12 cellular contexts compared by ENCODE assay signal in the genomic region with DNA sequence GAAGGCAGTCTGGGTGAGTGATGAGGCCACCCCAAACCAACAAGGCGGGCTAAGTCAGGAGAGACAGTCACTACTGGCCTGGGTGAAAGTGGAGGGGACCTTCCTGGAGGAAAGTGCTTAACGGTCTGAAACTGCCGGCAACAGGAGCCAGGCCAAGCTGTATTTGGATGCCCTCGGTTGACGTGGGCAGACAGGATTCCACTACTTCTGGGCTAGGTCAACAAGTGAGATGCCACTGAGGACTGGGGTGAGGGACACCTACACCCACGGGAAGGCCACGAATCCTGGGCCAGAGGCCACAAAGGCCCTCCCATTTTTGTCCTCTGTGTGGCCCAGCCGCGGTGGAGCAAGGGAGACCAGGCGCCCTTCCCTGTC. TPM values are rescaled to one million over a fixed set of nuclear protein-coding genes. Genes with fewer than 3 reads are reported as not detected.
DNase-seq lines count a peak whose midpoint lies in the region; ATAC-seq, FAIRE-seq and TF ChIP-seq lines count a peak whose summit lies in the region.
"Had no signal": no experiment of that assay in that cellular context is flagged by ENCODE, and none has a peak within 500 bp of the region (broad histone marks: within the 10 kb centered on the region; RNA-seq: fewer than 3 reads in every experiment).

No MANE protein-coding gene starts in this region.

- H3K4me1 ChIP-seq in HUES64 (ENCODE audit: insufficient read depth, low read length) (no peaks in the 10 kb centered on the region), colonic mucosa (no peaks in the 10 kb centered on the region), small intestine (ENCODE audit: control insufficient read depth in 2 of 2, insufficient read depth in 1 of 2, low read depth in 1 of 2, low read length in 1 of 2) (peaks cover 0 to 3% of the 10 kb centered on the region in 2 donors)

- H3K27me3 ChIP-seq in HUES64 (ENCODE audit: insufficient read depth, low read length), result peaks cover 35% of the 10 kb centered on the region
- H3K27me3 ChIP-seq in colonic mucosa, result peaks cover 3% of the 10 kb centered on the region
- H3K27me3 ChIP-seq in small intestine (ENCODE audit: control insufficient read depth in 2 of 2, insufficient read depth in 2 of 2, low read length in 2 of 2), result no peaks in the 10 kb centered on the region

- H3K9ac ChIP-seq in HUES64 (ENCODE audit: low read depth, low read length) (peak overlapping the region; percentile 45; the same call in 1 of the 2 replicates), colonic mucosa (ENCODE audit: low read depth in 2 of 2, low read length in 2 of 2) (no peak overlapping the region)

- DNase-seq in colonic mucosa, result no peak
- DNase-seq in memory B cell (ENCODE audit: low spot score in 2 of 2), result no peak
- DNase-seq in stimulated activated naive B cell treated with anti-CD40 and anti-IgM and Interleukin-4, amounts not matched to agents 10 μg/mL and 1 μg/mL and 100 μg/mL, for 72 hours, result no peak
- no peak for DNase-seq in DMS 273 (lab: John Stamatoyannopoulos, UW; ENCODE audit: unreplicated experiment)
- no peak for DNase-seq in SKM-1 treated with dmso at 0.1 percent for 144 hours (lab: John Stamatoyannopoulos, UW; ENCODE audit: unreplicated experiment)
- no peak for DNase-seq in small intestine
- DNase-seq: activated B cell treated with CpG ODN at 0.5 μM for 24 hours, NCI-H1092, NCI-H510A treated with DMSO at 0.1 percent for 48 hours, SHP77 treated with DMSO at 0.1 percent for 48 hours had no signal

- no peak for FAIRE-seq in small intestine (lab: Jason Lieb, UNC)

- H3K27ac ChIP-seq in HUES64 (ENCODE audit: low read depth, low read length), result no peak overlapping the region
- no peak overlapping the region for H3K27ac ChIP-seq in colonic mucosa
- no peak overlapping the region for H3K27ac ChIP-seq in small intestine (ENCODE audit: low read depth in 1 of 2, low read length in 1 of 2)

- intact Hi-C loops in colonic mucosa (cut with DNase I), result no loop called here

- ATAC-seq in memory B cell (ENCODE audit: low read depth), result no peak
- no peak for ATAC-seq in stimulated activated naive B cell treated with anti-CD40 and anti-IgM and Interleukin-4, amounts not matched to agents 10 μg/mL and 1 μg/mL and 100 μg/mL, for 72 hours (replicated peaks)

- WGBS in HUES64, result 44% methylated on average over 10 of the region's 10 CpGs
- WGBS in small intestine, 3 donors, result 20 to 46% (median 20%) methylated on average over 10 of the region's 10 CpGs

- H3K36me3 ChIP-seq in HUES64 (ENCODE audit: insufficient read depth, low read length) (no peaks in the 10 kb centered on the region), colonic mucosa (no peaks in the 10 kb centered on the region), small intestine (ENCODE audit: control insufficient read depth in 2 of 2, insufficient read depth in 2 of 2, low read length in 2 of 2) (no peaks in the 10 kb centered on the region)

- H3K27ac Mint-ChIP-seq in memory B cell, result no peak overlapping the region
- no peak overlapping the region for H3K27ac Mint-ChIP-seq in stimulated activated naive B cell treated with anti-CD40 and anti-IgM and Interleukin-4, amounts not matched to agents 10 μg/mL and 1 μg/mL and 100 μg/mL, for 72 hours
- H3K27ac Mint-ChIP-seq: activated B cell treated with CpG ODN at 0.5 μM for 24 hours had no signal

- no peak for TF ChIP-seq CTCF in colonic mucosa (IDR thresholded peaks at IDR 0.05)

- H3K9me3 Mint-ChIP-seq in memory B cell, result no peaks in the 10 kb centered on the region
- no peaks in the 10 kb centered on the region for H3K9me3 Mint-ChIP-seq in stimulated activated naive B cell treated with anti-CD40 and anti-IgM and Interleukin-4, amounts not matched to agents 10 μg/mL and 1 μg/mL and 100 μg/mL, for 72 hours
- H3K9me3 Mint-ChIP-seq: activated B cell treated with CpG ODN at 0.5 μM for 24 hours, neural crest cell had no signal

- no peaks in the 10 kb centered on the region for H3K36me3 Mint-ChIP-seq in memory B cell
- H3K36me3 Mint-ChIP-seq in stimulated activated naive B cell treated with anti-CD40 and anti-IgM and Interleukin-4, amounts not matched to agents 10 μg/mL and 1 μg/mL and 100 μg/mL, for 72 hours, result peaks cover 0 to 3% of the 10 kb centered on the region in 2 donors

- peaks cover 14% of the 10 kb centered on the region for H3K27me3 Mint-ChIP-seq in memory B cell
- H3K27me3 Mint-ChIP-seq in stimulated activated naive B cell treated with anti-CD40 and anti-IgM and Interleukin-4, amounts not matched to agents 10 μg/mL and 1 μg/mL and 100 μg/mL, for 72 hours, result peaks cover 26 to 36% of the 10 kb centered on the region in 2 donors

- peaks cover 13% of the 10 kb centered on the region for H3K4me1 Mint-ChIP-seq in memory B cell
- H3K4me1 Mint-ChIP-seq in stimulated activated naive B cell treated with anti-CD40 and anti-IgM and Interleukin-4, amounts not matched to agents 10 μg/mL and 1 μg/mL and 100 μg/mL, for 72 hours, result peaks cover 16 to 23% of the 10 kb centered on the region in 2 donors

- H3K4me3 ChIP-seq in HUES64 (ENCODE audit: low read length) (peak overlapping the region; percentile 29), colonic mucosa (peak overlapping the region; percentile 20), small intestine (ENCODE audit: low read depth in 1 of 2, low read length in 2 of 2) (peak overlapping the region in 1 of 2 donors; percentile 30)

- peak overlapping the region; percentile 60 for H3K4me3 Mint-ChIP-seq in memory B cell
- H3K4me3 Mint-ChIP-seq in stimulated activated naive B cell treated with anti-CD40 and anti-IgM and Interleukin-4, amounts not matched to agents 10 μg/mL and 1 μg/mL and 100 μg/mL, for 72 hours, result peak overlapping the region; percentile 12 to 47
- H3K4me3 Mint-ChIP-seq: neural crest cell had no signal

- no peaks in the 10 kb centered on the region for H3K9me3 ChIP-seq in HUES64 (ENCODE audit: insufficient read depth, low read depth, low read length)
- H3K9me3 ChIP-seq in colonic mucosa, result no peaks in the 10 kb centered on the region
- H3K9me3 ChIP-seq in small intestine (ENCODE audit: control insufficient read depth, low read depth), result no peaks in the 10 kb centered on the region

RNA-seq across cellular contexts. Expression of gene SPTBN5, which starts 12.3 kb away (rescaled TPM):
- 0.20 TPM for polyA plus RNA-seq in HUES64 (2013, experiment 1 of 2)
- 0.32 TPM for polyA plus RNA-seq in HUES64 (2013, experiment 2 of 2)
- 1 to 10 TPM in 1 of 2 donors, under 1 TPM in 1; 0.72 to 2.3 TPM for total RNA-seq in colonic mucosa
- under 1 TPM; 0.45 to 0.60 (median 0.54) TPM for polyA plus RNA-seq in small intestine

RNA-seq across cellular contexts. Expression of gene PLA2G4B, which starts 42.9 kb away (rescaled TPM):
- polyA plus RNA-seq in HUES64 (2013, experiment 1 of 2), result 4.5 TPM
- polyA plus RNA-seq in HUES64 (2013, experiment 2 of 2), result 5.5 TPM
- 1 to 10 TPM; 2.2 to 6.2 TPM for total RNA-seq in colonic mucosa
- polyA plus RNA-seq in small intestine, result 10 to 100 TPM in 2 of 3 donors, 1 to 10 TPM in 1; 4.6 to 13.0 (median 11.3) TPM

RNA-seq across cellular contexts. Expression of gene JMJD7, which starts 53.6 kb away (rescaled TPM):
- 7.2 TPM for polyA plus RNA-seq in HUES64 (2013, experiment 1 of 2)
- 8.3 TPM for polyA plus RNA-seq in HUES64 (2013, experiment 2 of 2)
- 10 to 100 TPM in 1 of 2 donors, 1 to 10 TPM in 1; 7.8 to 11.8 TPM for total RNA-seq in colonic mucosa
- 10 to 100 TPM in 1 of 3 donors, 1 to 10 TPM in 2; 6.8 to 11.4 (median 7.4) TPM for polyA plus RNA-seq in small intestine
